In genomic region chr10:104254493-104255243, GRCh38 we compare ENCODE assay signal across 8 cellular contexts. TPM values are rescaled to one million over a fixed set of nuclear protein-coding genes. Genes with fewer than 3 reads are reported as not detected.
DNase-seq lines count a peak whose midpoint lies in the region; ATAC-seq and TF ChIP-seq lines count a peak whose summit lies in the region.

Gene GSTO1, plus strand, starts transcription at chr10:104254892. Its CDS starts 37 bp downstream, at chr10:104254929.

- DNase-seq in AG08395 (ENCODE audit: low spot score), result peak; percentile 85
- peak; percentile 88 for DNase-seq in OCI-M1 (lab: John Stamatoyannopoulos, UW)
- DNase-seq in activated T-cell treated with anti-CD3 and anti-CD28 coated beads, Interleukin-2, amount 50 U/mL, for 72 hours, result peak; percentile 58 to 66
- DNase-seq in esophagus muscularis mucosa (ENCODE audit: extremely low spot score), result peak; percentile 95

- peak; percentile 58 for ATAC-seq in GM18873 (IDR thresholded peaks at IDR 0.05; ENCODE audit: low FRiP score, unreplicated experiment)
- peak; percentile 83 for ATAC-seq in HG03103 (IDR thresholded peaks at IDR 0.05; ENCODE audit: low read depth, unreplicated experiment)
- ATAC-seq in activated T-cell treated with anti-CD3 and anti-CD28 coated beads, Interleukin-2, amount 50 U/mL, for 72 hours (replicated peaks in 1 of 2), result peak; percentile 68 to 79

- H3K27ac ChIP-seq in esophagus muscularis mucosa (replicated peaks in 1 of 4) (peak within 1 kb of the TSS; percentile 97 to 99 (median 99)), mucosa of rectum (ENCODE audit: low read depth in 2 of 2, low read length in 2 of 2) (peak within 1 kb of the TSS; percentile 86 to 92)

- H3K4me1 ChIP-seq in esophagus muscularis mucosa, result peaks cover 35 to 50% (median 43%) of the 10 kb centered on the region in 4 donors
- H3K4me1 ChIP-seq in mucosa of rectum (ENCODE audit: control insufficient read depth in 2 of 2, insufficient read depth in 2 of 2, low read length in 2 of 2), result peaks cover 19 to 21% of the 10 kb centered on the region in 2 donors

- peak within 1 kb of the TSS; percentile 89 to 100 (median 94) for H3K4me3 ChIP-seq in esophagus muscularis mucosa
- peak within 1 kb of the TSS; percentile 89 to 90 for H3K4me3 ChIP-seq in mucosa of rectum (ENCODE audit: low read length in 2 of 2)

- intact Hi-C loops in esophagus muscularis mucosa (cut with DNase I), result no loop called here

- H3K36me3 ChIP-seq in esophagus muscularis mucosa, result peaks cover 8 to 25% (median 18%) of the 10 kb centered on the region in 4 donors
- H3K36me3 ChIP-seq in mucosa of rectum (ENCODE audit: control insufficient read depth in 2 of 2, insufficient read depth in 2 of 2, low read length in 2 of 2), result peaks cover 15 to 16% of the 10 kb centered on the region in 2 donors

- H3K27me3 ChIP-seq in esophagus muscularis mucosa (no peaks in the 10 kb centered on the region), mucosa of rectum (ENCODE audit: control insufficient read depth in 2 of 2, insufficient read depth in 2 of 2, low read length in 2 of 2) (no peaks in the 10 kb centered on the region)

- H3K9me3 ChIP-seq in esophagus muscularis mucosa, result no peaks in the 10 kb centered on the region
- H3K9me3 ChIP-seq in mucosa of rectum (ENCODE audit: control insufficient read depth in 2 of 2, low read length in 2 of 2), result no peaks in the 10 kb centered on the region

- TF ChIP-seq POLR2A in esophagus muscularis mucosa (IDR thresholded peaks at IDR 0.05; ENCODE audit: low read depth), result peak; percentile 48

- peak within 1 kb of the TSS; percentile 97 to 100 for H3K4me3 Mint-ChIP-seq in activated T-cell treated with anti-CD3 and anti-CD28 coated beads, Interleukin-2, amount 50 U/mL, for 72 hours

- H3K9ac ChIP-seq in mucosa of rectum (ENCODE audit: low read depth in 1 of 2, low read length in 2 of 2), result peak within 1 kb of the TSS; percentile 89 to 97

- 1% methylated on average over 32 of the region's 63 CpGs for WGBS in esophagus muscularis mucosa

- peak within 1 kb of the TSS; percentile 99 for H3K27ac Mint-ChIP-seq in activated T-cell treated with anti-CD3 and anti-CD28 coated beads, Interleukin-2, amount 50 U/mL, for 72 hours

- TF ChIP-seq CTCF in esophagus muscularis mucosa (IDR thresholded peaks at IDR 0.05), result peak in 1 of 3 experiments; percentile 9
- no peak for TF ChIP-seq CTCF in subcutaneous adipose tissue (IDR thresholded peaks at IDR 0.05; ENCODE audit: low read depth)

- H3K36me3 Mint-ChIP-seq in activated T-cell treated with anti-CD3 and anti-CD28 coated beads, Interleukin-2, amount 50 U/mL, for 72 hours (ENCODE audit: insufficient read depth in 2 of 2), result peaks cover 11 to 24% of the 10 kb centered on the region in 2 donors

- H3K27me3 Mint-ChIP-seq in activated T-cell treated with anti-CD3 and anti-CD28 coated beads, Interleukin-2, amount 50 U/mL, for 72 hours (ENCODE audit: low read depth), result peaks cover 15% of the 10 kb centered on the region

- no peak for TF ChIP-seq EP300 in esophagus muscularis mucosa (IDR thresholded peaks at IDR 0.05)

- peaks cover 64% of the 10 kb centered on the region for H3K4me1 Mint-ChIP-seq in activated T-cell treated with anti-CD3 and anti-CD28 coated beads, Interleukin-2, amount 50 U/mL, for 72 hours (ENCODE audit: low read depth)

- H3K9me3 Mint-ChIP-seq in activated T-cell treated with anti-CD3 and anti-CD28 coated beads, Interleukin-2, amount 50 U/mL, for 72 hours, result no peaks in the 10 kb centered on the region

RNA-seq across cellular contexts. Expression of gene GSTO1, which starts in this region (rescaled TPM):
- 100 to 1,000 TPM; 113 to 117 TPM for total RNA-seq in activated T-cell treated with anti-CD3 and anti-CD28 coated beads, Interleukin-2, amount 50 U/mL, for 72 hours
- total RNA-seq in esophagus muscularis mucosa (100 to 1,000 TPM; 123 to 172 (median 152) TPM), subcutaneous adipose tissue (100 to 1,000 TPM in 2 of 4 donors, 10 to 100 TPM in 2; 48.8 to 203 (median 88.0) TPM)

Comparison
In these comparisons a context has a peak if more than half of its experiments do, and no peak if none do; other contexts are left out.
1. Peak in every context shown above with its lines: DNase-seq, ATAC-seq, H3K4me3 ChIP-seq and H3K27ac ChIP-seq.